ENCODE assay signal across 9 cellular contexts in genomic region chr5:142017832-142018427, GRCh38. TPM values are rescaled to one million over a fixed set of nuclear protein-coding genes. Genes with fewer than 3 reads are reported as not detected.
DNase-seq lines count a peak whose midpoint lies in the region; ATAC-seq, FAIRE-seq and TF ChIP-seq lines count a peak whose summit lies in the region.
"Had no signal": no experiment of that assay in that cellular context is flagged by ENCODE, and none has a peak within 500 bp of the region (broad histone marks: within the 10 kb centered on the region; RNA-seq: fewer than 3 reads in every experiment).

No MANE protein-coding gene starts in this region.

- no peak for TF ChIP-seq CTCF in CD8-positive, alpha-beta T cell (IDR thresholded peaks at IDR 0.05)
- no peak for TF ChIP-seq CTCF in GM12878 (IDR thresholded peaks at IDR 0.05 in 2 of 3, conservative IDR thresholded peaks at IDR 0.05 in 1 of 3; ENCODE audit: control insufficient read depth in 2 of 3, extremely low read depth in 1 of 3, insufficient read depth in 1 of 3, low read depth in 3 of 3, low read length in 3 of 3)

- H3K9me3 Mint-ChIP-seq in CD8-positive, alpha-beta T cell = peaks cover 4% of the 10 kb centered on the region

- no peak overlapping the region for H2AFZ ChIP-seq in GM12878 (ENCODE audit: control insufficient read depth, low read depth, low read length)

- WGBS in GM12878 (ENCODE audit: insufficient coverage, insufficient replicate concordance, low lambda C conversion rate, missing lambda C conversion rate) = 42% methylated on average over 5 of the region's 5 CpGs

- CTCF ChIA-PET in CD8-positive, alpha-beta T cell (lab: Charles Lee) = interaction anchor here (1.4 to 10.8 kb wide), 5 partner anchors 13 to 130 kb away, joined by 3 to 152 read pairs (median 4); no protein-coding TSS in a partner anchor
- CTCF ChIA-PET in GM12878 (lab: Yijun Ruan, JAX) = interaction anchor here (1.8 to 8.9 kb wide), 2 partner anchors 27 to 326 kb away, joined by 6 to 120 read pairs; no protein-coding TSS in a partner anchor

- no peak overlapping the region for H3K4me3 ChIP-seq in CD8-positive, alpha-beta T cell (ENCODE audit: low read depth, low read length)
- no peak overlapping the region for H3K4me3 ChIP-seq in GM12878

- no peak overlapping the region for H3K4me2 ChIP-seq in GM12878 (ENCODE audit: control insufficient read depth, insufficient read depth)

- SMC1A ChIA-PET in GM12878 (lab: Charles Lee; ENCODE audit: uncharacterized antibody, unreplicated experiment) = interaction anchor here (1.5 to 7.6 kb wide), 2 partner anchors 14 to 27 kb away, joined by 3 to 67 read pairs; no protein-coding TSS in a partner anchor

- H3K4me1 Mint-ChIP-seq in CD8-positive, alpha-beta T cell (ENCODE audit: low read depth) = peaks cover 57% of the 10 kb centered on the region

- H3K4me3 Mint-ChIP-seq in CD8-positive, alpha-beta T cell = no peak overlapping the region

- no peaks in the 10 kb centered on the region for H4K20me1 ChIP-seq in GM12878 (ENCODE audit: control insufficient read depth, insufficient read depth)

- TF ChIP-seq RAD21 in GM12878 (IDR thresholded peaks at IDR 0.05; ENCODE audit: insufficient read depth, low read depth, low read length) = no peak

- ATAC-seq in CD8-positive, alpha-beta T cell = no peak
- ATAC-seq in HG03565 (IDR thresholded peaks at IDR 0.05; ENCODE audit: unreplicated experiment) (peak; percentile 41), GM12878 (peak; percentile 74)

- no peaks in the 10 kb centered on the region for H3K9me3 ChIP-seq in CD8-positive, alpha-beta T cell (ENCODE audit: low read length)
- peaks cover 2% of the 10 kb centered on the region; the same call in 1 of the 3 replicates for H3K9me3 ChIP-seq in GM12878 (replicated peaks; ENCODE audit: control insufficient read depth, insufficient read depth, low read length)

- peaks cover 52% of the 10 kb centered on the region for H3K4me1 ChIP-seq in CD8-positive, alpha-beta T cell (ENCODE audit: insufficient read depth, low read length)
- peaks cover 27% of the 10 kb centered on the region for H3K4me1 ChIP-seq in GM12878 (ENCODE audit: control insufficient read depth, insufficient read depth, low read length)

- no peaks in the 10 kb centered on the region for H3K27me3 ChIP-seq in CD8-positive, alpha-beta T cell (ENCODE audit: insufficient read depth, low read length)
- H3K27me3 ChIP-seq in GM12878 (replicated peaks in 1 of 2; ENCODE audit: control insufficient read depth in 2 of 2, insufficient read depth in 2 of 2, low read length in 1 of 2) = peaks cover 0 to 2% of the 10 kb centered on the region in 2 experiments; a peak in 1 of 4 replicates

- H3K27me3 Mint-ChIP-seq in CD8-positive, alpha-beta T cell (ENCODE audit: low read depth) = no peaks in the 10 kb centered on the region

- BruUV-seq in GM12878 (replicated peaks; lab: Mats Ljungman, UMichigan) = no TSS peak

- intact Hi-C loops in CD8-positive, alpha-beta T cell (cut with DNase I, micrococcal nuclease) = loop anchor here (2.0 to 10.0 kb wide), 4 partner anchors 44 to 337 kb away; no protein-coding TSS in a partner anchor
- intact Hi-C loops in GM12878 (cut with micrococcal nuclease; ENCODE audit: unreplicated experiment) = loop anchor here (5.0 kb wide), 2 partner anchors 89 to 124 kb away; partner anchors contain the start of gene NDFIP1

- no peak for DNase-seq in CD8-positive, alpha-beta T cell
- DNase-seq in GM19239 (ENCODE audit: insufficient read length, low spot score) (no peak), GM12878 (ENCODE audit: low read depth, low spot score) (peak; percentile 50), NCI-H82 (lab: John Stamatoyannopoulos, UW) (no peak), COLO829 (ENCODE audit: low spot score) (no peak), RKO (ENCODE audit: low spot score) (no peak), UCSD-AML1 (lab: John Stamatoyannopoulos, UW; ENCODE audit: unreplicated experiment) (no peak)

- TF ChIP-seq POLR2A in GM12878 (IDR thresholded peaks at IDR 0.05; ENCODE audit: low read depth, low read length) = no peak

- H3K9ac ChIP-seq in GM12878 (ENCODE audit: control insufficient read depth, insufficient read depth, low read length) = no peak overlapping the region

- FAIRE-seq in GM19239 (lab: Jason Lieb, UNC) (peak; percentile 77), GM12878 (lab: Jason Lieb, UNC) (no peak)
- FAIRE-seq: islet of Langerhans had no signal

- peak overlapping the region; percentile 80 for H3K27ac Mint-ChIP-seq in CD8-positive, alpha-beta T cell

- H3K27ac ChIP-seq in CD8-positive, alpha-beta T cell (ENCODE audit: low read depth, low read length) = no peak overlapping the region
- H3K27ac ChIP-seq in GM12878 (ENCODE audit: control insufficient read depth, insufficient read depth) = no peak overlapping the region

- in situ Hi-C loops in GM12878 (cut with MboI) = no loop called here

- POLR2A ChIA-PET in CD8-positive, alpha-beta T cell (lab: Charles Lee) = interaction anchor here (3.6 kb wide), 1 partner anchor 91 kb away, joined by 23 read pairs; the partner anchor contains the start of gene NDFIP1
- POLR2A ChIA-PET in GM12878 (lab: Charles Lee) = no interaction called here

- no peaks in the 10 kb centered on the region for H3K36me3 ChIP-seq in CD8-positive, alpha-beta T cell (ENCODE audit: insufficient read depth, low read length)
- H3K36me3 ChIP-seq in GM12878 (ENCODE audit: control insufficient read depth in 2 of 2, insufficient read depth in 2 of 2, low read length in 1 of 2) = no peaks in the 10 kb centered on the region

- no peaks in the 10 kb centered on the region for H3K36me3 Mint-ChIP-seq in CD8-positive, alpha-beta T cell

- peak in 1 of 2 experiments; percentile 61; a peak in 2 of 4 replicates for TF ChIP-seq EP300 in GM12878 (IDR thresholded peaks at IDR 0.05; ENCODE audit: borderline replicate concordance in 1 of 2, control insufficient read depth in 1 of 2, low read depth in 2 of 2, low read length in 2 of 2)

- RAD21 ChIA-PET in GM12878 (lab: Charles Lee; ENCODE audit: unreplicated experiment) = no interaction called here

- H3K79me2 ChIP-seq in GM12878 (ENCODE audit: control insufficient read depth, insufficient read depth, low read length) = no peaks in the 10 kb centered on the region

RNA-seq across cellular contexts. Expression of gene GNPDA1, which starts 5.1 kb away (rescaled TPM):
- 1 to 10 TPM; 5.2 TPM for total RNA-seq in CD8-positive, alpha-beta T cell
- total RNA-seq in GM12878 (2013; cell fraction: nucleolus; rRNA removed) = 3.0 and 3.9 TPM in 2 replicates
- total RNA-seq in GM12878 (2014; rRNA removed) = 2.6 and 3.2 TPM in 2 replicates
- 3.0 and 3.5 TPM in 2 replicates for total RNA-seq in GM12878 (2014; rRNA removed; fragmentation: Illumina TruSeq; extraction: Trizol)
- total RNA-seq in GM12878 (2021) = 3.4 and 4.5 TPM in 2 replicates
- polyA plus RNA-seq in GM12878 (2011; ENCODE audit: low read depth) = 8.0 TPM
- 0.68 and 1.0 TPM in 2 replicates for polyA plus RNA-seq in GM12878 (2011; rRNA removed)
- 1.4 and 1.8 TPM in 2 replicates for polyA plus RNA-seq in GM12878 (2011; cell fraction: cytosol; rRNA removed)
- polyA plus RNA-seq in GM12878 (2011; cell fraction: nucleus; rRNA removed) = 1.1 and 1.2 TPM in 2 replicates
- polyA plus RNA-seq in GM12878 (2012) = 9.2 and 13.1 TPM in 2 replicates
- polyA plus RNA-seq in GM12878 (2014; fragmentation: Illumina TruSeq; extraction: Trizol) = 5.2 and 5.5 TPM in 2 replicates
- 10 to 100 TPM in 1 of 2 experiments, 1 to 10 TPM in 1; 5.8 to 11.9 TPM for polyA plus RNA-seq in GM12878 (2014; fragmentation: Nextera tagmentation; extraction: Ambion mirVana)
- polyA plus RNA-seq in GM12878 (2014; rRNA removed) = 2.2 and 2.6 TPM in 2 replicates
- polyA plus RNA-seq in GM12878 (2016; fragmentation: Nextera tagmentation; extraction: Ambion mirVana) = 1 to 10 TPM; 3.0 to 4.5 TPM
- polyA minus RNA-seq in GM12878 (2011; rRNA and poly(A)+ RNA removed) = 0.44 and 2.1 TPM in 2 replicates
- polyA minus RNA-seq in GM12878 (2011; cell fraction: cytosol; rRNA and poly(A)+ RNA removed) = 0.62 and 1.5 TPM in 2 replicates
- polyA minus RNA-seq in GM12878 (2011; cell fraction: nucleus; rRNA and poly(A)+ RNA removed) = 0.12 and 0.48 TPM in 2 replicates

RNA-seq across cellular contexts. Expression of gene RNF14, which starts 49.0 kb away (rescaled TPM):
- 10 to 100 TPM; 11.3 to 12.8 TPM for total RNA-seq in CD8-positive, alpha-beta T cell
- 34.2 and 34.7 TPM in 2 replicates for total RNA-seq in GM12878 (2013; cell fraction: nucleolus; rRNA removed)
- 19.7 and 30.8 TPM in 2 replicates for total RNA-seq in GM12878 (2014; rRNA removed)
- total RNA-seq in GM12878 (2014; rRNA removed; fragmentation: Illumina TruSeq; extraction: Trizol) = 23.8 and 24.2 TPM in 2 replicates
- 19.7 and 26.7 TPM in 2 replicates for total RNA-seq in GM12878 (2021)
- 16.1 TPM for polyA plus RNA-seq in GM12878 (2011; ENCODE audit: low read depth)
- 30.6 and 39.7 TPM in 2 replicates for polyA plus RNA-seq in GM12878 (2011; rRNA removed)
- polyA plus RNA-seq in GM12878 (2011; cell fraction: cytosol; rRNA removed) = 18.9 and 21.4 TPM in 2 replicates
- 15.4 and 15.5 TPM in 2 replicates for polyA plus RNA-seq in GM12878 (2011; cell fraction: nucleus; rRNA removed)
- polyA plus RNA-seq in GM12878 (2012) = 15.4 and 19.5 TPM in 2 replicates
- polyA plus RNA-seq in GM12878 (2014; fragmentation: Illumina TruSeq; extraction: Trizol) = 28.6 and 35.5 TPM in 2 replicates
- polyA plus RNA-seq in GM12878 (2014; fragmentation: Nextera tagmentation; extraction: Ambion mirVana) = 10 to 100 TPM; 28.1 to 34.4 TPM
- polyA plus RNA-seq in GM12878 (2014; rRNA removed) = 13.2 and 14.1 TPM in 2 replicates
- 10 to 100 TPM; 35.2 to 41.8 TPM for polyA plus RNA-seq in GM12878 (2016; fragmentation: Nextera tagmentation; extraction: Ambion mirVana)
- polyA minus RNA-seq in GM12878 (2011; rRNA and poly(A)+ RNA removed) = 27.2 and 29.3 TPM in 2 replicates
- polyA minus RNA-seq in GM12878 (2011; cell fraction: cytosol; rRNA and poly(A)+ RNA removed) = 8.7 and 11.3 TPM in 2 replicates
- 9.4 and 16.6 TPM in 2 replicates for polyA minus RNA-seq in GM12878 (2011; cell fraction: nucleus; rRNA and poly(A)+ RNA removed)

RNA-seq across cellular contexts. Expression of gene PCDH12, which starts 59.9 kb away (rescaled TPM):
- total RNA-seq in CD8-positive, alpha-beta T cell = not detected
- total RNA-seq in GM12878 (2013; cell fraction: nucleolus; rRNA removed) = not detected in 2 replicates
- total RNA-seq in GM12878 (2014; rRNA removed) (0.06 TPM in 1 of 2 replicates, not detected in the other), GM12878 (2014; rRNA removed; fragmentation: Illumina TruSeq; extraction: Trizol) (not detected in 2 replicates), GM12878 (2021) (0.03 TPM in 1 of 2 replicates, not detected in the other)
- 0.16 TPM for polyA plus RNA-seq in GM12878 (2011; ENCODE audit: low read depth)
- polyA plus RNA-seq in GM12878 (2011; rRNA removed) (0.10 TPM in 1 of 2 replicates, not detected in the other), GM12878 (2014; fragmentation: Illumina TruSeq; extraction: Trizol) (not detected in 2 replicates), GM12878 (2014; fragmentation: Nextera tagmentation; extraction: Ambion mirVana) (under 1 TPM in 1 of 2 experiments, not detected in 1; 0.05 TPM), GM12878 (2014; rRNA removed) (0.01 TPM in 1 of 2 replicates, not detected in the other), GM12878 (2016; fragmentation: Nextera tagmentation; extraction: Ambion mirVana) (under 1 TPM in 1 of 2 experiments, not detected in 1; 0.14 TPM)
- polyA plus RNA-seq in GM12878 (2011; cell fraction: cytosol; rRNA removed) = 0.02 TPM in 1 of 2 replicates, not detected in the other
- 0.03 TPM in 1 of 2 replicates, not detected in the other for polyA plus RNA-seq in GM12878 (2011; cell fraction: nucleus; rRNA removed)
- 0.11 and 0.18 TPM in 2 replicates for polyA plus RNA-seq in GM12878 (2012)
- not detected in 2 replicates for polyA minus RNA-seq in GM12878 (2011; rRNA and poly(A)+ RNA removed)
- polyA minus RNA-seq in GM12878 (2011; cell fraction: cytosol; rRNA and poly(A)+ RNA removed) = not detected in 2 replicates
- not detected in 2 replicates for polyA minus RNA-seq in GM12878 (2011; cell fraction: nucleus; rRNA and poly(A)+ RNA removed)
